Comparison of ENCODE assay signal across 8 cellular contexts in the genomic region with DNA sequence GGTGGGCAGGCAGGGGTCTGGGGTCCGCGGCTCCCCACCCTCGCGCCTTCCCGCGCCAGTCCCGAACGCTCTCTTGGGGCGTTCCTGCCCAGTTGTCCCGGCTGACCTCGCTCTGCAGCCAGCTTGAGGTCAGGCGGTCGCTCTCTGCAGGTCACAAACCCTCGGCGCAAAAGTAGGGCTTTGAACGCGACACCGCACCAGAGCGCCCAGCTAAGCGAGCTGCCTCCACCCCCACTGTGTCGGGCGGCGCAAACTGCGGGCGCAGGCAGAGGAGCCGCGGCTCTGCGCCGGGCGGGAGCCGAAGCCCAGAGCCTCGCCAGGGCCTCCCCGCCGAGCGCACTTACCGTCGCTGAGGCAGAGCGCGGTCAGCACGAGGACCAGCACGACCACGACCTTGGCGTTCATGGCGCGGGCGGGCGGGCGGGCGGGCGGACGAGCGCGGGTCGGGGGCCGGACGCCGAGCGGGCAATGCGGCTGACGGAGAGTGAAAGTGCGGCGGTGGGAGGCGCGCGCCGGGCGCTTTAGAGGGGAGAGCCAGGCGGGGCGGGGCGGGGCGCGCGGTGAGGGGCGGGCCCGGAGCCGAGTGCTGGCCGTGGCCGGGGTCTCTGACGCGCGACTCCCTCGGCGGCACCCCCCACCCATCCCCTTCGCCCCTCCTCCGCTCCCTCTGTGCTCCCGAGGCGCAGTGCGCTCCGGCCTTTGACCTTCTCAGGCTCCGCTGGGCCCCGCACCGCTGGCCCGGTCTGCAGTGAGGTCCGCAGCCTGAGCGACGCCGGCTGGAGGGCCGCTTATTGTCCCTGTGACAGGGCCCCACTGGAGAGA. TPM values are rescaled to one million over a fixed set of nuclear protein-coding genes. Genes with fewer than 3 reads are reported as not detected.
DNase-seq lines count a peak whose midpoint lies in the region; ATAC-seq and TF ChIP-seq lines count a peak whose summit lies in the region.

A gene (minus strand): TSS at position 497 of the 822 bp plus-strand sequence. CDS start 92 bp downstream, at position 405.

- H3K4me1 Mint-ChIP-seq in Calu3 (ENCODE audit: low read depth, unreplicated experiment), result no peaks in the 10 kb centered on the region

- intact Hi-C loops in Calu3 (cut with micrococcal nuclease; ENCODE audit: unreplicated experiment) (loop anchor here (10.0 kb wide), 1 partner anchor 70 kb away; no protein-coding TSS in a partner anchor), head of caudate nucleus (cut with DNase I) (loop anchor here (5.0 kb wide), 3 partner anchors 693 to 713 kb away; no protein-coding TSS in a partner anchor), posterior vena cava (cut with DNase I) (loop anchor here (2.0 to 5.0 kb wide), 4 partner anchors 472 to 712 kb away; no protein-coding TSS in a partner anchor)

- no TSS peak for BruUV-seq in Calu3 (replicated peaks; lab: Mats Ljungman, UMichigan)

- H3K27ac Mint-ChIP-seq in Calu3 (ENCODE audit: unreplicated experiment), result no peak within 1 kb of the TSS

- H3K36me3 Mint-ChIP-seq in Calu3 (ENCODE audit: insufficient read depth, unreplicated experiment), result no peaks in the 10 kb centered on the region

- H3K4me3 Mint-ChIP-seq in Calu3 (ENCODE audit: low read depth, unreplicated experiment), result peak within 1 kb of the TSS; percentile 39

- DNase-seq in Calu3, result no peak
- DNase-seq in head of caudate nucleus, result peak in 24 of 42 donors; percentile 9 to 65 (median 34)
- DNase-seq in posterior vena cava (ENCODE audit: low spot score), result peak; percentile 85
- no peak for DNase-seq in kidney glomerular epithelial cell (lab: John Stamatoyannopoulos, UW)
- no peak for DNase-seq in NCI-H510A treated with DMSO at 0.1 percent for 48 hours (lab: John Stamatoyannopoulos, UW)
- DNase-seq in amniotic stem cell (lab: John Stamatoyannopoulos, UW), result no peak

- peak; percentile 19; the same call in 1 of the 3 replicates for ATAC-seq in SK-N-SH treated with all-trans-retinoic acid at 6 μM for 48 hours
- no peak for ATAC-seq in GM21723 (IDR thresholded peaks at IDR 0.05; ENCODE audit: unreplicated experiment)

- peaks cover 36% of the 10 kb centered on the region for H3K27me3 Mint-ChIP-seq in Calu3 (ENCODE audit: unreplicated experiment)

- CTCF ChIA-PET in Calu3 (lab: Charles Lee), result no interaction called here

- no peak for TF ChIP-seq CTCF in Calu3 (IDR thresholded peaks at IDR 0.05; ENCODE audit: unreplicated experiment)

- no peaks in the 10 kb centered on the region for H3K9me3 Mint-ChIP-seq in Calu3 (ENCODE audit: low read depth, unreplicated experiment)

TF ChIP-seq in SK-N-SH treated with all-trans-retinoic acid at 6 μM for 48 hours, 23 proteins besides CTCF, POLR2A, EP300 and RAD21:
- no peak for TF ChIP-seq GLIS3 (CRISPR knock-in tag; IDR thresholded peaks at IDR 0.05)
- TF ChIP-seq ISL1 (CRISPR knock-in tag; IDR thresholded peaks at IDR 0.05), result no peak
- no peak for TF ChIP-seq ZFP3 (CRISPR knock-in tag; IDR thresholded peaks at IDR 0.05)
- TF ChIP-seq TCF4 (CRISPR knock-in tag; IDR thresholded peaks at IDR 0.05; ENCODE audit: borderline replicate concordance), result no peak
- no peak for TF ChIP-seq ZNF8 (CRISPR knock-in tag; IDR thresholded peaks at IDR 0.05)
- TF ChIP-seq ZC3H10 (CRISPR knock-in tag; IDR thresholded peaks at IDR 0.05), result no peak
TF ChIP-seq in SK-N-SH treated with all-trans-retinoic acid at 6 μM for 48 hours: peak in this region for 0.

RNA-seq across cellular contexts. Expression of the gene that starts here (rescaled TPM):
- not detected in 2 replicates for total RNA-seq in Calu3 (2022)
- total RNA-seq in posterior vena cava, result 100 to 1,000 TPM; 206 to 238 TPM

Comparison
In these comparisons a context has a peak if more than half of its experiments do, and no peak if none do; other contexts are left out.
1. RNA of the gene that starts here (total RNA-seq): 206 to 238 TPM in posterior vena cava; not detected in Calu3; every median in the first group is over 100 times any median in the second.
2. DNase-seq: peak in head of caudate nucleus (24 of 42) and posterior vena cava (single experiment); none in Calu3 (single experiment), kidney glomerular epithelial cell (single experiment), NCI-H510A treated with DMSO at 0.1 percent for 48 hours (single experiment) and amniotic stem cell (single experiment).